16 cellular contexts compared by ENCODE assay signal in the genomic region with DNA sequence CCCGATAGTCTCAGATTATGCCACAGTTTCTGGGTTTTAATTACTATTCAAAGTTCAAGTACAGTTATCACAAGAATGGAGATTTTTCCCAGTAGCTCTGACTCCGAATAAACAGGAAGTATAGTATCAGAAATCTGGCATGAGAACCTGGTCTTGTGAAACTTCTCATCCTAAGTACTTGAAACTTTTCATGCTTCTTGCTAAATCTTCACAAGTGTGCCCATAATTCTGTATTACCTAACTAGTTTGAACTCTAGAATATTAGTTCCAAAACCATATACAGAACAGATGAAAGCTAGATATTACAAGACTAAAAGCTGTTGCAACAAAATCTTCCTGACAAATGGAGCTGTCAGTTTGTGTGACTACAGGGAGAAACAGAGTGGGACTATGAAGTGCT.
DNase-seq lines count a peak whose midpoint lies in the region; ATAC-seq and TF ChIP-seq lines count a peak whose summit lies in the region.
"Had no signal": no experiment of that assay in that cellular context is flagged by ENCODE, and none has a peak within 500 bp of the region (broad histone marks: within the 10 kb centered on the region; RNA-seq: fewer than 3 reads in every experiment).

No MANE protein-coding gene starts in this region.

- intact Hi-C loops in left lung (cut with DNase I) (no loop called here), head of caudate nucleus (cut with DNase I) (no loop called here), mucosa of descending colon (cut with DNase I, micrococcal nuclease) (no loop called here)

- H3K27ac ChIP-seq in left lung: peak overlapping the region; percentile 21 to 72
- peak overlapping the region; percentile 26 for H3K27ac ChIP-seq in subcutaneous abdominal adipose tissue (ENCODE audit: low read depth, low read length)
- H3K27ac ChIP-seq: colonic mucosa, KMS-11, right lobe of liver had no signal

- H3K27me3 ChIP-seq in left lung (no peaks in the 10 kb centered on the region), subcutaneous abdominal adipose tissue (ENCODE audit: control insufficient read depth in 5 of 5, insufficient read depth in 4 of 5, low read length in 5 of 5) (no peaks in the 10 kb centered on the region)
- H3K27me3 ChIP-seq: colonic mucosa, right lobe of liver, transverse colon had no signal

- no peak for TF ChIP-seq CTCF in cardiac fibroblast (IDR thresholded peaks at IDR 0.05; ENCODE audit: low read depth, low read length)
- no peak for TF ChIP-seq CTCF in left lung (IDR thresholded peaks at IDR 0.05)
- no peak for TF ChIP-seq CTCF in mucosa of descending colon (IDR thresholded peaks at IDR 0.05)

- ATAC-seq in left lung (peak; percentile 75), mucosa of descending colon (no peak)
- ATAC-seq in activated CD4-positive, CD25-positive, alpha-beta regulatory T cell treated with anti-CD3 and anti-CD28 coated beads, Interleukin-2, amount 50 U/mL, for 24 hours: no peak

- no peaks in the 10 kb centered on the region for H3K9me3 ChIP-seq in left lung
- no peaks in the 10 kb centered on the region for H3K9me3 ChIP-seq in subcutaneous abdominal adipose tissue (ENCODE audit: control insufficient read depth in 5 of 5, low read length in 5 of 5)
- H3K9me3 ChIP-seq in mucosa of descending colon: no peaks in the 10 kb centered on the region
- H3K9me3 ChIP-seq: colonic mucosa, right lobe of liver, transverse colon had no signal

- H3K4me1 ChIP-seq in left lung: peaks cover 0 to 12% of the 10 kb centered on the region in 2 donors
- H3K4me1 ChIP-seq in subcutaneous abdominal adipose tissue (ENCODE audit: control insufficient read depth in 5 of 5, insufficient read depth in 5 of 5, low read length in 5 of 5): peaks cover 0 to 15% (median 9%) of the 10 kb centered on the region in 5 donors
- no peaks in the 10 kb centered on the region for H3K4me1 ChIP-seq in mucosa of descending colon (ENCODE audit: low read depth)
- H3K4me1 ChIP-seq: colonic mucosa, right lobe of liver had no signal

- no peak overlapping the region for H3K9ac ChIP-seq in subcutaneous abdominal adipose tissue (ENCODE audit: low read length in 5 of 5)
- H3K9ac ChIP-seq: KMS-11 had no signal

- H3K36me3 ChIP-seq in left lung (no peaks in the 10 kb centered on the region), subcutaneous abdominal adipose tissue (ENCODE audit: control insufficient read depth in 5 of 5, insufficient read depth in 5 of 5, low read length in 5 of 5) (no peaks in the 10 kb centered on the region), mucosa of descending colon (ENCODE audit: low read depth) (no peaks in the 10 kb centered on the region)
- H3K36me3 ChIP-seq: colonic mucosa, right lobe of liver, transverse colon had no signal

- H3K4me3 ChIP-seq in cardiac fibroblast (replicated peaks in 1 of 2; ENCODE audit: low read depth in 2 of 2, low read length in 2 of 2): no peak overlapping the region
- no peak overlapping the region for H3K4me3 ChIP-seq in left lung
- H3K4me3 ChIP-seq in subcutaneous abdominal adipose tissue (ENCODE audit: low read depth in 1 of 5, low read length in 5 of 5): no peak overlapping the region
- no peak overlapping the region for H3K4me3 ChIP-seq in mucosa of descending colon
- H3K4me3 ChIP-seq: colonic mucosa, right lobe of liver, transverse colon had no signal

- peak; percentile 10 for DNase-seq in SIG-M5 treated with dmso at 0.1 percent for 504 hours (lab: John Stamatoyannopoulos, UW; ENCODE audit: unreplicated experiment)
- DNase-seq in SIG-M5 (lab: John Stamatoyannopoulos, UW): no peak
- peak; percentile 95 to 96 for DNase-seq in cardiac fibroblast (ENCODE audit: low read depth in 2 of 2)
- no peak for DNase-seq in left lung
- no peak for DNase-seq in head of caudate nucleus
- no peak for DNase-seq in mucosa of descending colon
- DNase-seq: 8988T; activated CD4-positive, alpha-beta memory T cell treated with anti-CD3 and anti-CD28 coated beads for 36 hours; colonic mucosa; DMS53; NCI-H2107; right lobe of liver; transverse colon had no signal

Comparison
In these comparisons a context has a peak if more than half of its experiments do, and no peak if none do; other contexts are left out.
1. DNase-seq: peak in SIG-M5 treated with dmso at 0.1 percent for 504 hours (single experiment) and cardiac fibroblast (2 of 2); none in SIG-M5 (single experiment), left lung (0 of 2), head of caudate nucleus (0 of 42) and mucosa of descending colon (0 of 3).